ENCODE assay signal across 12 cellular contexts in the genomic region with DNA sequence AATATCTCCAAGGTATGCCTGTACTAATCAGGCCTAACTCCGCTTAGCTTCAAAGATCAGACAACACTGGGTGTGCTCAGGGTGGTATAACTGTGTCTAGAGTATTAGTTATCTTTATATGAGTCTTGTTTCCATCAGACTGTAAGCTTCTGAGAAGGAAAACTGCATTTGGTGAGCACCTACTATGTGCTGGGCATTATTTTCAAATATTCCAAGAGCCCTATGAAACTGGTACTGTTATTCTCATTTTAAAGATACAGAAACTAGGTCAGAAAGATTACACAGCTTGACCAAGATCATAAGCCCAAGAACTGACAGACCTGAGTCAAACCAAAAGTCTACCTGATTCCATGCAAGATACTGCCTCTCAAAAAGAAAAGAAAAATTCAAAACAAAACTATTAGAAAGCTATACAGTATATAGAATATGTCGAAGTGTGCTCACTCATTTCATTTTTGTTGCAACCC. TPM values are rescaled to one million over a fixed set of nuclear protein-coding genes. Genes with fewer than 3 reads are reported as not detected.
DNase-seq lines count a peak whose midpoint lies in the region; ATAC-seq, FAIRE-seq and TF ChIP-seq lines count a peak whose summit lies in the region.
"Had no signal": no experiment of that assay in that cellular context is flagged by ENCODE, and none has a peak within 500 bp of the region (broad histone marks: within the 10 kb centered on the region; RNA-seq: fewer than 3 reads in every experiment).

No MANE protein-coding gene starts in this region.

- H3K9me3 ChIP-seq in HepG2 (ENCODE audit: low read length) (no peaks in the 10 kb centered on the region), right lobe of liver (no peaks in the 10 kb centered on the region), pancreas (no peaks in the 10 kb centered on the region)

- intact Hi-C loops in HepG2 (cut with micrococcal nuclease; ENCODE audit: unreplicated experiment): no loop called here
- intact Hi-C loops in right lobe of liver (cut with DNase I): no loop called here
- intact Hi-C loops in pancreas (cut with DNase I): no loop called here

- H3K9ac ChIP-seq in HepG2 (ENCODE audit: insufficient read depth, low read depth, low read length): no peak overlapping the region

- no peak overlapping the region for H3K4me3 ChIP-seq in HepG2 (replicated peaks in 1 of 3; ENCODE audit: insufficient read depth in 1 of 3, low read depth in 2 of 3, low read length in 3 of 3)
- H3K4me3 ChIP-seq in right lobe of liver: no peak overlapping the region
- H3K4me3 ChIP-seq in pancreas: no peak overlapping the region

- no peak for FAIRE-seq in HepG2 (lab: Jason Lieb, UNC)
- FAIRE-seq in pancreas (lab: Jason Lieb, UNC): no peak

- H3K4me1 ChIP-seq in HepG2 (ENCODE audit: insufficient read depth, low read length): peaks cover 48% of the 10 kb centered on the region
- H3K4me1 ChIP-seq in right lobe of liver: peaks cover 0 to 9% (median 4%) of the 10 kb centered on the region in 4 donors
- peaks cover 6 to 17% (median 16%) of the 10 kb centered on the region in 3 donors for H3K4me1 ChIP-seq in pancreas

- TF ChIP-seq EP300 in HepG2 (IDR thresholded peaks at IDR 0.05; ENCODE audit: low read depth in 2 of 2, low read length in 2 of 2) (no peak), HepG2 (CRISPR knock-in tag; IDR thresholded peaks at IDR 0.05; ENCODE audit: borderline replicate concordance) (no peak)

- H3K9me3 Mint-ChIP-seq in stimulated activated naive CD8-positive, alpha-beta T cell treated with anti-CD3 and anti-CD28 coated beads, Interleukin-15, Interleukin-2, amounts not matched to agents 100 ng/mL and 50 ng/mL, for 24 hours: no peaks in the 10 kb centered on the region

- BruUV-seq in HepG2 (replicated peaks; lab: Mats Ljungman, UMichigan): no TSS peak

- H3K36me3 ChIP-seq in HepG2 (replicated peaks in 1 of 2; ENCODE audit: control insufficient read depth in 1 of 2, insufficient read depth in 2 of 2, low read length in 2 of 2): no peaks in the 10 kb centered on the region
- H3K36me3 ChIP-seq in right lobe of liver: no peaks in the 10 kb centered on the region
- H3K36me3 ChIP-seq in pancreas: no peaks in the 10 kb centered on the region

- H3K4me1 Mint-ChIP-seq in stimulated activated naive CD8-positive, alpha-beta T cell treated with anti-CD3 and anti-CD28 coated beads, Interleukin-15, Interleukin-2, amounts not matched to agents 100 ng/mL and 50 ng/mL, for 24 hours (ENCODE audit: low read depth): peaks cover 73% of the 10 kb centered on the region

- 98% methylated on average over 2 of the region's 2 CpGs for WGBS in HepG2 (ENCODE audit: low lambda C conversion rate)
- WGBS in right lobe of liver (ENCODE audit: insufficient coverage, low coverage, low lambda C conversion rate, missing lambda C conversion rate): 84% methylated on average over 2 of the region's 2 CpGs
- 95 to 96% methylated on average over 2 of the region's 2 CpGs for WGBS in pancreas, 2 donors

- peaks cover 4% of the 10 kb centered on the region for H3K36me3 Mint-ChIP-seq in stimulated activated naive CD8-positive, alpha-beta T cell treated with anti-CD3 and anti-CD28 coated beads, Interleukin-15, Interleukin-2, amounts not matched to agents 100 ng/mL and 50 ng/mL, for 24 hours (ENCODE audit: low read depth)

- no peaks in the 10 kb centered on the region for H3K27me3 Mint-ChIP-seq in stimulated activated naive CD8-positive, alpha-beta T cell treated with anti-CD3 and anti-CD28 coated beads, Interleukin-15, Interleukin-2, amounts not matched to agents 100 ng/mL and 50 ng/mL, for 24 hours

- DNase-seq in HepG2 (ENCODE audit: low spot score): no peak
- DNase-seq in right lobe of liver: no peak
- DNase-seq in SK-N-DZ (ENCODE audit: low spot score): no peak
- DNase-seq in mesenteric fat pad (ENCODE audit: low spot score): no peak
- DNase-seq in pancreas: no peak
- DNase-seq: activated gamma-delta T cell, KG1, NCI-H2081 treated with DMSO at 0.1 percent for 48 hours had no signal

- TF ChIP-seq CTCF in HepG2 (CRISPR knock-in tag; IDR thresholded peaks at IDR 0.05) (no peak), right lobe of liver (IDR thresholded peaks at IDR 0.05) (no peak), pancreas (IDR thresholded peaks at IDR 0.05) (no peak)

- peak overlapping the region; percentile 18 for H3K4me3 Mint-ChIP-seq in stimulated activated naive CD8-positive, alpha-beta T cell treated with anti-CD3 and anti-CD28 coated beads, Interleukin-15, Interleukin-2, amounts not matched to agents 100 ng/mL and 50 ng/mL, for 24 hours

- H3K27ac ChIP-seq in HepG2 (ENCODE audit: extremely low read length, insufficient read depth, low read length) (no peak overlapping the region), right lobe of liver (no peak overlapping the region), pancreas (no peak overlapping the region)

- peak overlapping the region; percentile 50 for H3K27ac Mint-ChIP-seq in stimulated activated naive CD8-positive, alpha-beta T cell treated with anti-CD3 and anti-CD28 coated beads, Interleukin-15, Interleukin-2, amounts not matched to agents 100 ng/mL and 50 ng/mL, for 24 hours

- no peak for TF ChIP-seq RAD21 in HepG2 (CRISPR knock-in tag; IDR thresholded peaks at IDR 0.05)

- peaks cover 36% of the 10 kb centered on the region for H3K79me2 ChIP-seq in HepG2 (ENCODE audit: insufficient read depth, low read length)

- TF ChIP-seq POLR2A in HepG2 (IDR thresholded peaks at IDR 0.05; ENCODE audit: insufficient read depth in 1 of 2, low read depth in 2 of 2, low read length in 2 of 2) (no peak), right lobe of liver (IDR thresholded peaks at IDR 0.05) (no peak)

- H4K20me1 ChIP-seq in HepG2 (ENCODE audit: insufficient read depth, low read length): no peaks in the 10 kb centered on the region; the same call in 1 of the 2 replicates

- CTCF ChIA-PET in HepG2 (lab: Yijun Ruan, JAX; ENCODE audit: low intra/inter-chr PET ratio, low total read pairs): no interaction called here

- POLR2A ChIA-PET in HepG2 (lab: Yijun Ruan, JAX): no interaction called here

- in situ Hi-C loops in HepG2 (cut with HindIII; ENCODE audit: extremely low pct_ligation_motif_present, low pct_unique_long_range_greater_than_20kb): no loop called here

- no peak overlapping the region for H2AFZ ChIP-seq in HepG2 (ENCODE audit: low read length)

- ATAC-seq in HepG2 (no peak), right lobe of liver (no peak), GM21737 (IDR thresholded peaks at IDR 0.05; ENCODE audit: unreplicated experiment) (peak; percentile 42), HG03354 (IDR thresholded peaks at IDR 0.05; ENCODE audit: poor library complexity, severe bottlenecking, unreplicated experiment) (peak; percentile 51), pancreas (no peak)
- ATAC-seq: HCT116 had no signal

- H3K27me3 ChIP-seq in HepG2 (ENCODE audit: control insufficient read depth in 1 of 2, insufficient read depth in 2 of 2, low read length in 2 of 2) (no peaks in the 10 kb centered on the region), right lobe of liver (no peaks in the 10 kb centered on the region), pancreas (no peaks in the 10 kb centered on the region)

- H3K4me2 ChIP-seq in HepG2 (ENCODE audit: low read depth, low read length): no peak overlapping the region

TF ChIP-seq in HepG2, 621 proteins besides CTCF, POLR2A, EP300 and RAD21:
- TF ChIP-seq, protein P1, sequence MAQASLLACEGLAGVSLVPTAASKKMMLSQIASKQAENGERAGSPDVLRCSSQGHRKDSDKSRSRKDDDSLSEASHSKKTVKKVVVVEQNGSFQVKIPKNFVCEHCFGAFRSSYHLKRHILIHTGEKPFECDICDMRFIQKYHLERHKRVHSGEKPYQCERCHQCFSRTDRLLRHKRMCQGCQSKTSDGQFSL (CRISPR knock-in tag; IDR thresholded peaks at IDR 0.05): no peak
- peak; percentile 68; the same call in 1 of the 2 replicates for TF ChIP-seq ZKSCAN1 (IDR thresholded peaks at IDR 0.05; ENCODE audit: low read length)

RNA-seq across cellular contexts. Expression of gene LRBA, which starts 44.4 kb away (rescaled TPM):
- total RNA-seq in HepG2 (2016; rRNA removed; fragmentation: Illumina TruSeq; extraction: Trizol) (37.2 and 67.1 TPM in 2 replicates), right lobe of liver (10 to 100 TPM; 18.9 to 48.1 (median 24.5) TPM), mesenteric fat pad (25.6 TPM), pancreas (10 to 100 TPM; 20.3 to 35.3 (median 26.7) TPM)
- 13.5 and 14.5 TPM in 2 replicates for total RNA-seq in HepG2 (2016; cell fraction: cytosol; rRNA removed; fragmentation: Illumina TruSeq; extraction: Trizol; ENCODE audit: low read depth)
- total RNA-seq in HepG2 (2016; cell fraction: insoluble cytoplasmic fraction; rRNA removed; fragmentation: Illumina TruSeq; extraction: Trizol): 36.8 and 61.9 TPM in 2 replicates
- 13.6 and 15.8 TPM in 2 replicates for total RNA-seq in HepG2 (2016; cell fraction: membrane; rRNA removed; fragmentation: Illumina TruSeq; extraction: Trizol)
- 75.4 and 80.4 TPM in 2 replicates for total RNA-seq in HepG2 (2016; cell fraction: nucleus; rRNA removed; fragmentation: Illumina TruSeq; extraction: Trizol)
- polyA plus RNA-seq in HepG2 (2011; rRNA removed) (18.5 and 21.0 TPM in 2 replicates), pancreas (10 to 100 TPM in 1 of 2 donors, 1 to 10 TPM in 1; 6.6 to 17.8 TPM)
- polyA plus RNA-seq in HepG2 (2011; cell fraction: cytosol; rRNA removed): 20.5 and 24.1 TPM in 2 replicates
- polyA plus RNA-seq in HepG2 (2011; cell fraction: nucleus; rRNA removed): 14.7 and 16.7 TPM in 2 replicates
- polyA plus RNA-seq in HepG2 (2012): 22.3 and 23.6 TPM in 2 replicates
- 0.95 and 1.0 TPM in 2 replicates for polyA plus RNA-seq in HepG2 (2016; cell fraction: cytosol; fragmentation: Illumina TruSeq; extraction: Trizol; ENCODE audit: low read depth)
- polyA plus RNA-seq in HepG2 (2016; cell fraction: insoluble cytoplasmic fraction; fragmentation: Illumina TruSeq; extraction: Trizol; ENCODE audit: low read depth): 38.5 and 39.8 TPM in 2 replicates
- 3.2 and 4.8 TPM in 2 replicates for polyA plus RNA-seq in HepG2 (2016; cell fraction: membrane; fragmentation: Illumina TruSeq; extraction: Trizol; ENCODE audit: low read depth)
- polyA plus RNA-seq in HepG2 (2016; cell fraction: nucleus; fragmentation: Illumina TruSeq; extraction: Trizol; ENCODE audit: insufficient read depth, low read depth): 21.6 and 21.9 TPM in 2 replicates
- polyA minus RNA-seq in HepG2 (2011; rRNA and poly(A)+ RNA removed; ENCODE audit: low replicate concordance): 85.2 TPM in 2 replicates
- 45.2 and 56.0 TPM in 2 replicates for polyA minus RNA-seq in HepG2 (2011; cell fraction: cytosol; rRNA and poly(A)+ RNA removed)
- polyA minus RNA-seq in HepG2 (2011; cell fraction: nucleus; rRNA and poly(A)+ RNA removed): 224 and 240 TPM in 2 replicates
- 50.4 and 52.5 TPM in 2 replicates for polyA plus RNA-seq in SK-N-DZ (2014; cell fraction: cytosol; rRNA removed)
- polyA plus RNA-seq in SK-N-DZ (2014; cell fraction: nucleus; rRNA removed): 24.1 and 32.3 TPM in 2 replicates

Comparison
In these comparisons a context has a peak if more than half of its experiments do, and no peak if none do; other contexts are left out.
1. ATAC-seq: peak in GM21737 (single experiment) and HG03354 (single experiment); none in HepG2 (single experiment), right lobe of liver (0 of 4) and pancreas (0 of 4).